In genomic region chr9:84668204-84669007, GRCh38 we compare ENCODE assay signal across 8 cellular contexts. TPM values are rescaled to one million over a fixed set of nuclear protein-coding genes. Genes with fewer than 3 reads are reported as not detected.
DNase-seq lines count a peak whose midpoint lies in the region; ATAC-seq and TF ChIP-seq lines count a peak whose summit lies in the region.

No MANE protein-coding gene starts in this region.

- H3K27ac ChIP-seq in duodenal mucosa (ENCODE audit: low read depth, low read length) (no peak overlapping the region), liver (ENCODE audit: low read depth in 1 of 2, low read length in 2 of 2) (no peak overlapping the region)

- ATAC-seq in GM21528 (IDR thresholded peaks at IDR 0.05; ENCODE audit: low FRiP score, unreplicated experiment), result peak; percentile 72

- H3K4me3 Mint-ChIP-seq in T-helper 1 cell treated with Interleukin-12 subunit alpha and Interleukin-12 subunit beta and Interleukin-4 antibody, amounts not matched to agents 30 μg/mL and 1 μg/mL, for 36 hours, result peak overlapping the region; percentile 65

- TF ChIP-seq RAD21 in liver (IDR thresholded peaks at IDR 0.05), result peak; percentile 49 to 58

- H3K36me3 ChIP-seq in duodenal mucosa (ENCODE audit: control insufficient read depth in 1 of 2, insufficient read depth in 2 of 2, low read length in 2 of 2) (no peaks in the 10 kb centered on the region), liver (ENCODE audit: control insufficient read depth in 4 of 4, insufficient read depth in 3 of 4, low read depth in 1 of 4, low read length in 3 of 4) (no peaks in the 10 kb centered on the region)

- 2% methylated on average over 76 of the region's 76 CpGs for WGBS in liver

- H3K4me1 ChIP-seq in duodenal mucosa (ENCODE audit: control insufficient read depth in 1 of 2, insufficient read depth in 2 of 2, low read length in 2 of 2) (peaks cover 10 to 13% of the 10 kb centered on the region in 2 donors), liver (ENCODE audit: control insufficient read depth in 4 of 4, insufficient read depth in 4 of 4, low read length in 3 of 4) (peaks cover 10 to 32% (median 31%) of the 10 kb centered on the region in 4 donors)

- no peaks in the 10 kb centered on the region for H3K36me3 Mint-ChIP-seq in T-helper 1 cell treated with Interleukin-12 subunit alpha and Interleukin-12 subunit beta and Interleukin-4 antibody, amounts not matched to agents 30 μg/mL and 1 μg/mL, for 36 hours (ENCODE audit: low read depth)

- peaks cover 9% of the 10 kb centered on the region for H3K4me1 Mint-ChIP-seq in T-helper 1 cell treated with Interleukin-12 subunit alpha and Interleukin-12 subunit beta and Interleukin-4 antibody, amounts not matched to agents 30 μg/mL and 1 μg/mL, for 36 hours (ENCODE audit: low read depth)

- peaks cover 76% of the 10 kb centered on the region for H3K27me3 Mint-ChIP-seq in T-helper 1 cell treated with Interleukin-12 subunit alpha and Interleukin-12 subunit beta and Interleukin-4 antibody, amounts not matched to agents 30 μg/mL and 1 μg/mL, for 36 hours (ENCODE audit: low read depth)

- TF ChIP-seq CTCF in liver (IDR thresholded peaks at IDR 0.05; ENCODE audit: low read depth, low read length, missing input control), result peak; percentile 35

- no peak overlapping the region for H3K27ac Mint-ChIP-seq in T-helper 1 cell treated with Interleukin-12 subunit alpha and Interleukin-12 subunit beta and Interleukin-4 antibody, amounts not matched to agents 30 μg/mL and 1 μg/mL, for 36 hours

- H3K9ac ChIP-seq in duodenal mucosa (ENCODE audit: low read depth in 1 of 2, low read length in 2 of 2), result no peak overlapping the region
- H3K9ac ChIP-seq in liver (ENCODE audit: low read depth in 1 of 2, low read length in 2 of 2), result no peak overlapping the region

- no peaks in the 10 kb centered on the region for H3K9me3 Mint-ChIP-seq in T-helper 1 cell treated with Interleukin-12 subunit alpha and Interleukin-12 subunit beta and Interleukin-4 antibody, amounts not matched to agents 30 μg/mL and 1 μg/mL, for 36 hours

- DNase-seq in EH (ENCODE audit: low read depth) (peak; percentile 73), KG1 (lab: John Stamatoyannopoulos, UW) (peak; percentile 43), DMS53 treated with DMSO at 0.1 percent for 48 hours (lab: John Stamatoyannopoulos, UW; ENCODE audit: unreplicated experiment) (no peak)
- peak in 2 of 3 experiments; percentile 6 to 60 for DNase-seq in stimulated activated CD4-positive, alpha-beta T cell treated with anti-CD3 and anti-CD28 coated beads, TNF-alpha, amount 100 ng/mL, for 24 hours (ENCODE audit: low read depth in 3 of 3)

- peak overlapping the region; percentile 30 to 32 for H3K4me3 ChIP-seq in duodenal mucosa (ENCODE audit: low read depth in 1 of 2, low read length in 2 of 2)
- peak overlapping the region in 2 of 3 donors; percentile 48 to 53 for H3K4me3 ChIP-seq in liver (ENCODE audit: low read depth in 1 of 3, low read length in 3 of 3)

- H3K9me3 ChIP-seq in duodenal mucosa (ENCODE audit: control insufficient read depth in 1 of 2, low read length in 2 of 2), result no peaks in the 10 kb centered on the region
- H3K9me3 ChIP-seq in liver (ENCODE audit: control insufficient read depth in 4 of 4, low read length in 3 of 4), result peaks cover 0 to 6% (median 0%) of the 10 kb centered on the region in 4 donors

- H3K27me3 ChIP-seq in duodenal mucosa (ENCODE audit: control insufficient read depth in 1 of 2, insufficient read depth in 2 of 2, low read length in 2 of 2), result peaks cover 34 to 46% of the 10 kb centered on the region in 2 donors
- H3K27me3 ChIP-seq in liver (ENCODE audit: control insufficient read depth in 4 of 4, insufficient read depth in 4 of 4, low read length in 3 of 4), result peaks cover 2 to 22% (median 17%) of the 10 kb centered on the region in 4 donors

TF ChIP-seq in liver, 16 proteins besides CTCF, POLR2A, EP300 and RAD21:
- TF ChIP-seq JUND (IDR thresholded peaks at IDR 0.05) (no peak), ATF3 (IDR thresholded peaks at IDR 0.05) (no peak), HNF4G (IDR thresholded peaks at IDR 0.05) (no peak)

RNA-seq across cellular contexts. Expression of gene NTRK2, which starts 1.1 kb away (rescaled TPM):
- total RNA-seq in liver, result 1 to 10 TPM in 1 of 2 donors, under 1 TPM in 1; 0.56 to 1.4 TPM
- under 1 TPM; 0.26 to 0.55 TPM for polyA plus RNA-seq in liver
